2 cellular contexts compared by ENCODE assay signal in the genomic region with DNA sequence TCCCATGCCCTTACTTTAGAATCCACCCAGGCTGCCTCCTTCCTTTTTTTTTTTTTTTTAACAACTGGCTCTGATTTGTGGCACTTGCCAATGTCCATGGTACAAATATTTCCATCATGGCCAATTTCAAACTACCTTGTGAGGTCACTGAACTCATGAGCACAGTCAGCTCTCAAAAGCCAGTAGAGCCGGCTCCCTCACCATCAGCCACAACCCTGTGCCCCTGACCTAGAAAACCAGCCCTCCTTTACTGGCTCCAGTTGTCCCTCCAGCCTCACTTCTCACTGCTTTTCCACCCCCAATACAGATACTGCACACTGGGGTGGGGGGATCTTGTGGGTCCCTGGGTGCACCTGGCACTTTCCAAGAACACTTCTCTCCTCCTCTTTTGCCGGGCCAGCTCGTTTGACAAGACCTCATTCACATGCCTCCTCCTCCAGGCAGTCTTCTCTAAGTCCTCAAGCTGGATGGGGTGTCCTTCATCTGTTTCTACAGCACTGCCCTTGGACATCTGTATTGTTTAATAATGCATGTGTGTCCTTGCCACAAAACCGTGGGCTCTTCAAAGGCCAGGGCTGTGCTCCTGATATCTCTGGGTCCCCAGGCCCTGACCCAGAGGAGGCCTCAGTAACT.
TF ChIP-seq lines count a peak whose summit lies in the region.

No MANE protein-coding gene starts in this region.

TF ChIP-seq in H1, 55 proteins besides CTCF, POLR2A, EP300 and RAD21:
- no peak for TF ChIP-seq ASH2L (IDR thresholded peaks at IDR 0.05; ENCODE audit: low read length)

TF ChIP-seq in liver, 16 proteins besides CTCF, POLR2A, EP300 and RAD21:
- TF ChIP-seq FOXA2 (IDR thresholded peaks at IDR 0.05) (no peak), SP1 (IDR thresholded peaks at IDR 0.05) (peak; percentile 85), HNF4G (IDR thresholded peaks at IDR 0.05) (peak; percentile 24), ATF3 (IDR thresholded peaks at IDR 0.05) (peak; percentile 16), EGR1 (IDR thresholded peaks at IDR 0.05; ENCODE audit: low read depth in 2 of 2) (no peak), YY1 (IDR thresholded peaks at IDR 0.05) (peak; percentile 65), HNF4A (conservative IDR thresholded peaks at IDR 0.05) (peak; percentile 76 to 79), RXRA (IDR thresholded peaks at IDR 0.05) (peak; percentile 93), REST (IDR thresholded peaks at IDR 0.05) (no peak)
- TF ChIP-seq, protein P1, sequence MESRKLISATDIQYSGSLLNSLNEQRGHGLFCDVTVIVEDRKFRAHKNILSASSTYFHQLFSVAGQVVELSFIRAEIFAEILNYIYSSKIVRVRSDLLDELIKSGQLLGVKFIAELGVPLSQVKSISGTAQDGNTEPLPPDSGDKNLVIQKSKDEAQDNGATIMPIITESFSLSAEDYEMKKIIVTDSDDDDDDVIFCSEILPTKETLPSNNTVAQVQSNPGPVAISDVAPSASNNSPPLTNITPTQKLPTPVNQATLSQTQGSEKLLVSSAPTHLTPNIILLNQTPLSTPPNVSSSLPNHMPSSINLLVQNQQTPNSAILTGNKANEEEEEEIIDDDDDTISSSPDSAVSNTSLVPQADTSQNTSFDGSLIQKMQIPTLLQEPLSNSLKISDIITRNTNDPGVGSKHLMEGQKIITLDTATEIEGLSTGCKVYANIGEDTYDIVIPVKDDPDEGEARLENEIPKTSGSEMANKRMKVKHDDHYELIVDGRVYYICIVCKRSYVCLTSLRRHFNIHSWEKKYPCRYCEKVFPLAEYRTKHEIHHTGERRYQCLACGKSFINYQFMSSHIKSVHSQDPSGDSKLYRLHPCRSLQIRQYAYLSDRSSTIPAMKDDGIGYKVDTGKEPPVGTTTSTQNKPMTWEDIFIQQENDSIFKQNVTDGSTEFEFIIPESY (IDR thresholded peaks at IDR 0.05), result no peak
- TF ChIP-seq, protein P2, sequence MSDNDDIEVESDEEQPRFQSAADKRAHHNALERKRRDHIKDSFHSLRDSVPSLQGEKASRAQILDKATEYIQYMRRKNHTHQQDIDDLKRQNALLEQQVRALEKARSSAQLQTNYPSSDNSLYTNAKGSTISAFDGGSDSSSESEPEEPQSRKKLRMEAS (IDR thresholded peaks at IDR 0.05), result no peak
